ENCODE assay signal across 1 cellular context in genomic region chr19:41263850-41264580, GRCh38.
A peak's percentile ranks its signal among the peaks of the same experiment; 100 is the strongest.
TF ChIP-seq lines count a peak whose summit lies in the region.

Gene HNRNPUL1 (plus strand): TSS chr19:41264372. CDS start chr19:41264504, 132 bp downstream.

TF ChIP-seq in HepG2, 621 proteins besides CTCF, POLR2A, EP300 and RAD21 (continued from another document and continues in another):
- TF ChIP-seq TFDP1 (CRISPR knock-in tag; IDR thresholded peaks at IDR 0.05; ENCODE audit: borderline replicate concordance) (peak; percentile 98), GATAD2A (CRISPR knock-in tag; IDR thresholded peaks at IDR 0.05) (peak; percentile 37; the same call in 1 of the 2 replicates), MBD4 (IDR thresholded peaks at IDR 0.05; ENCODE audit: borderline replicate concordance, low read length) (no peak), HNRNPUL1 (IDR thresholded peaks at IDR 0.05; ENCODE audit: low read depth, low read length) (peak; percentile 17; the same call in 1 of the 2 replicates), TAF15 (IDR thresholded peaks at IDR 0.05; ENCODE audit: low read depth, low read length, poor library complexity, severe bottlenecking) (peak; percentile 11), ZBTB25 (CRISPR knock-in tag; IDR thresholded peaks at IDR 0.05) (peak; percentile 64), ZNF576 (CRISPR knock-in tag; IDR thresholded peaks at IDR 0.05) (0 out of 2 replicates have a peak, but pooled peaks have one; percentile 43), TCF12 (IDR thresholded peaks at IDR 0.05) (no peak), TCF12 (CRISPR knock-in tag; IDR thresholded peaks at IDR 0.05) (0 out of 2 replicates have a peak, but pooled peaks have one; percentile 70), ZBTB38 (CRISPR knock-in tag; IDR thresholded peaks at IDR 0.05) (peak; percentile 60; the same call in 1 of the 2 replicates), MED1 (CRISPR knock-in tag; IDR thresholded peaks at IDR 0.05) (peak; percentile 2), ZNF781 (CRISPR knock-in tag; IDR thresholded peaks at IDR 0.05; ENCODE audit: borderline replicate concordance, not compliant biosample characterization) (peak; percentile 72), ZBED4 (CRISPR knock-in tag; IDR thresholded peaks at IDR 0.05; ENCODE audit: borderline replicate concordance) (peak; percentile 39; the same call in 1 of the 2 replicates), PAXIP1 (CRISPR knock-in tag; conservative IDR thresholded peaks at IDR 0.05) (0 out of 2 replicates have a peak, but pooled peaks have one; percentile 27), CBFB (CRISPR knock-in tag; IDR thresholded peaks at IDR 0.05) (0 out of 2 replicates have a peak, but pooled peaks have one; percentile 59), ZNF605 (CRISPR knock-in tag; IDR thresholded peaks at IDR 0.05) (peak; percentile 51; the same call in 1 of the 2 replicates), RBAK (CRISPR knock-in tag; IDR thresholded peaks at IDR 0.05) (no peak), FOXP4 (CRISPR knock-in tag; IDR thresholded peaks at IDR 0.05) (no peak), SP2 (CRISPR knock-in tag; IDR thresholded peaks at IDR 0.05) (peak; percentile 96), JUND (CRISPR knock-in tag; IDR thresholded peaks at IDR 0.05) (peak; percentile 15; the same call in 1 of the 2 replicates), FOSL1 (CRISPR knock-in tag; IDR thresholded peaks at IDR 0.05; ENCODE audit: borderline replicate concordance) (no peak), ZNF101 (CRISPR knock-in tag; IDR thresholded peaks at IDR 0.05; ENCODE audit: borderline replicate concordance, low read depth) (no peak), ZNF777 (CRISPR knock-in tag; IDR thresholded peaks at IDR 0.05) (peak; percentile 25; the same call in 1 of the 2 replicates), GABPA (IDR thresholded peaks at IDR 0.05; ENCODE audit: low read depth, low read length) (peak; percentile 43), GABPA (CRISPR knock-in tag; IDR thresholded peaks at IDR 0.05; ENCODE audit: low read depth) (peak; percentile 90), ZNF24 (IDR thresholded peaks at IDR 0.05) (no peak), NFKBIZ (CRISPR knock-in tag; IDR thresholded peaks at IDR 0.05) (0 out of 2 replicates have a peak, but pooled peaks have one; percentile 47), RFXAP (CRISPR knock-in tag; IDR thresholded peaks at IDR 0.05; ENCODE audit: borderline replicate concordance) (peak; percentile 75), CEBPZ (IDR thresholded peaks at IDR 0.05; ENCODE audit: low read length) (peak; percentile 69), HNRNPK (IDR thresholded peaks at IDR 0.05; ENCODE audit: low read depth, low read length, poor library complexity, severe bottlenecking) (peak; percentile 80), NBN (conservative IDR thresholded peaks at IDR 0.05) (no peak), RNF2 (conservative IDR thresholded peaks at IDR 0.05; ENCODE audit: low read depth) (peak; percentile 93), MIER3 (CRISPR knock-in tag; IDR thresholded peaks at IDR 0.05; ENCODE audit: borderline replicate concordance) (peak; percentile 49; the same call in 1 of the 2 replicates), POLR2AphosphoS2 (IDR thresholded peaks at IDR 0.05; ENCODE audit: low read depth, low read length) (no peak), CBX2 (IDR thresholded peaks at IDR 0.05; ENCODE audit: low read depth, low read length) (no peak), CBX2 (CRISPR knock-in tag; IDR thresholded peaks at IDR 0.05; ENCODE audit: low read depth) (no peak), CBX1 (IDR thresholded peaks at IDR 0.05; ENCODE audit: low read depth) (peak; percentile 19), HMGA1 (CRISPR knock-in tag; conservative IDR thresholded peaks at IDR 0.05) (no peak), MXD3 (CRISPR knock-in tag; IDR thresholded peaks at IDR 0.05) (peak; percentile 49; the same call in 1 of the 2 replicates), SETDB1 (CRISPR knock-in tag; IDR thresholded peaks at IDR 0.05; ENCODE audit: borderline replicate concordance) (no peak), FOXK1 (CRISPR knock-in tag; IDR thresholded peaks at IDR 0.05; ENCODE audit: borderline replicate concordance, low read depth) (peak; percentile 87; the same call in 1 of the 2 replicates), RFXANK (CRISPR knock-in tag; IDR thresholded peaks at IDR 0.05) (no peak), TFDP2 (CRISPR knock-in tag; IDR thresholded peaks at IDR 0.05) (peak; percentile 98), ELF4 (CRISPR knock-in tag; IDR thresholded peaks at IDR 0.05; ENCODE audit: borderline replicate concordance) (peak; percentile 90), TFAP4 (IDR thresholded peaks at IDR 0.05; ENCODE audit: borderline replicate concordance, low read depth) (peak; percentile 28; the same call in 1 of the 2 replicates), KDM5B (CRISPR knock-in tag; IDR thresholded peaks at IDR 0.05; ENCODE audit: borderline replicate concordance) (peak; percentile 88), ISL2 (CRISPR knock-in tag; IDR thresholded peaks at IDR 0.05) (peak; percentile 51; the same call in 1 of the 2 replicates)
